ENCODE assay signal across 11 cellular contexts in genomic region chr3:170737763-170738162, GRCh38.
"Had no signal": no experiment of that assay in that cellular context is flagged by ENCODE, and none has a peak within 500 bp of the region (broad histone marks: within the 10 kb centered on the region; RNA-seq: fewer than 3 reads in every experiment).

No MANE protein-coding gene starts in this region.

- H2AFZ ChIP-seq: GM23248, GM23338 had no signal

- H3K27ac ChIP-seq: GM23248 had no signal

- H3K9me3 Mint-ChIP-seq: GM23338, H9, HFFc6 had no signal

- H3K36me3 ChIP-seq: HAP-1 had no signal

- FAIRE-seq: H1, H54 had no signal

- ATAC-seq: GM23338, HCT116 had no signal

- H3K9ac ChIP-seq: GM23248 had no signal

- H3K4me3 ChIP-seq: GM23248, GM23338, HAP-1 had no signal

- H3K9me3 ChIP-seq: HAP-1 had no signal

- H3K4me2 ChIP-seq: GM23338 had no signal

- H3K4me3 Mint-ChIP-seq: GM23338, H9, HFFc6 had no signal

- DNase-seq: GM23248, GOT3, H7, H9, HCEC 1CT, HFFc6 had no signal
